ENCODE assay signal across 31 cellular contexts in genomic region chr5:67873935-67874334, GRCh38.
"Had no signal": no experiment of that assay in that cellular context is flagged by ENCODE, and none has a peak within 500 bp of the region (broad histone marks: within the 10 kb centered on the region; RNA-seq: fewer than 3 reads in every experiment).

No MANE protein-coding gene starts in this region.

- H3K27ac Mint-ChIP-seq: activated B cell treated with CpG ODN at 0.5 μM for 24 hours; activated CD8-positive, alpha-beta T cell treated with anti-CD3 and anti-CD28 coated beads for 36 hours; activated naive CD8-positive, alpha-beta T cell; activated T-helper 17 cell treated with anti-CD3 and anti-CD28 coated beads, Interleukin-2, amount 50 U/mL, for 72 hours; dendritic cell treated with granulocyte-macrophage colony-stimulating factor and Interleukin-4, amounts not matched to agents 40 ng/mL and 50 ng/mL, for 4 days; endodermal cell; T-helper 17 cell; T-helper 2 cell treated with Interferon-gamma antibody and Interleukin-4, amounts not matched to agents 5 μg/mL and 100 μg/mL, for 36 hours had no signal

- H3K4me3 Mint-ChIP-seq: activated B cell treated with CpG ODN at 0.5 μM for 24 hours; activated CD8-positive, alpha-beta T cell treated with anti-CD3 and anti-CD28 coated beads for 36 hours; activated naive CD8-positive, alpha-beta T cell; activated T-cell treated with anti-CD3 and anti-CD28 coated beads, Interleukin-2, amount 50 U/mL, for 4 hours; activated T-helper 17 cell treated with anti-CD3 and anti-CD28 coated beads, Interleukin-2, amount 50 U/mL, for 72 hours; central memory CD8-positive, alpha-beta T cell; dendritic cell treated with granulocyte-macrophage colony-stimulating factor and Interleukin-4, amounts not matched to agents 40 ng/mL and 50 ng/mL, for 4 days; endodermal cell; T-helper 17 cell; T-helper 2 cell treated with Interferon-gamma antibody and Interleukin-4, amounts not matched to agents 5 μg/mL and 100 μg/mL, for 36 hours had no signal

- H3K27ac ChIP-seq: brain microvascular endothelial cell, coronary artery, dorsolateral prefrontal cortex, esophagus muscularis mucosa, foreskin keratinocyte, gastrocnemius medialis, WERI-Rb-1 had no signal

- H3K9me3 Mint-ChIP-seq: activated B cell treated with CpG ODN at 0.5 μM for 24 hours; activated CD8-positive, alpha-beta T cell treated with anti-CD3 and anti-CD28 coated beads for 36 hours; activated T-cell treated with anti-CD3 and anti-CD28 coated beads, Interleukin-2, amount 50 U/mL, for 4 hours; activated T-helper 17 cell treated with anti-CD3 and anti-CD28 coated beads, Interleukin-2, amount 50 U/mL, for 72 hours; central memory CD8-positive, alpha-beta T cell; dendritic cell treated with granulocyte-macrophage colony-stimulating factor and Interleukin-4, amounts not matched to agents 40 ng/mL and 50 ng/mL, for 4 days; endodermal cell; T-helper 2 cell treated with Interferon-gamma antibody and Interleukin-4, amounts not matched to agents 5 μg/mL and 100 μg/mL, for 36 hours had no signal

- ATAC-seq: activated CD4-positive, CD25-positive, alpha-beta regulatory T cell treated with anti-CD3 and anti-CD28 coated beads, Interleukin-2, amount 50 U/mL, for 24 hours; activated CD8-positive, alpha-beta T cell treated with anti-CD3 and anti-CD28 coated beads for 36 hours; activated T-cell treated with anti-CD3 and anti-CD28 coated beads, Interleukin-2, amount 50 U/mL, for 4 hours; activated T-helper 17 cell treated with anti-CD3 and anti-CD28 coated beads, Interleukin-2, amount 50 U/mL, for 72 hours; foreskin keratinocyte; gastrocnemius medialis; T-helper 17 cell had no signal

- H3K27me3 ChIP-seq: brain microvascular endothelial cell, dorsolateral prefrontal cortex, esophagus muscularis mucosa, gastrocnemius medialis had no signal

- H3K27me3 Mint-ChIP-seq: central memory CD8-positive, alpha-beta T cell; dendritic cell treated with granulocyte-macrophage colony-stimulating factor and Interleukin-4, amounts not matched to agents 40 ng/mL and 50 ng/mL, for 4 days had no signal

- H3K36me3 ChIP-seq: brain microvascular endothelial cell, esophagus muscularis mucosa, gastrocnemius medialis, WERI-Rb-1 had no signal

- H3K4me3 ChIP-seq: coronary artery, dorsolateral prefrontal cortex, esophagus muscularis mucosa, gastrocnemius medialis had no signal

- DNase-seq: activated B cell treated with CpG ODN at 0.5 μM for 24 hours; activated CD4-positive, alpha-beta T cell treated with anti-CD3 and anti-CD28 coated beads for 48 hours; activated CD4-positive, alpha-beta T cell treated with anti-CD3 and anti-CD28 coated beads, Interleukin-2, amount 50 U/mL, for 1 hour; activated CD4-positive, alpha-beta T cell treated with anti-CD3 and anti-CD28 coated beads, Interleukin-2, amount 50 U/mL, for 48 hours; activated CD8-positive, alpha-beta memory T cell treated with anti-CD3 and anti-CD28 coated beads for 24 hours; activated CD8-positive, alpha-beta T cell treated with anti-CD3 and anti-CD28 coated beads for 36 hours; activated effector memory CD4-positive, alpha-beta T cell treated with Interleukin-2 at 50 U/mL for 16 hours; activated gamma-delta T cell treated with Interleukin-2 at 50 U/mL for 16 hours; activated naive CD4-positive, alpha-beta T cell treated with anti-CD3 and anti-CD28 coated beads, Interleukin-2, amount 50 U/mL, for 16 hours; activated naive CD4-positive, alpha-beta T cell treated with Interleukin-2 at 50 U/mL for 16 hours; activated T-cell treated with anti-CD3 and anti-CD28 coated beads, Interleukin-2, amount 50 U/mL, for 4 hours; amniotic stem cell; anterior cingulate cortex; brain microvascular endothelial cell; dorsolateral prefrontal cortex; effector memory CD4-positive, alpha-beta T cell; endodermal cell; foreskin keratinocyte; gastrocnemius medialis; T-helper 1 cell; T-helper 17 cell; T1000; WERI-Rb-1 had no signal

- H3K4me1 ChIP-seq: foreskin keratinocyte, gastrocnemius medialis had no signal

- H3K9me3 ChIP-seq: esophagus muscularis mucosa, gastrocnemius medialis had no signal

- H3K4me1 Mint-ChIP-seq: activated B cell treated with CpG ODN at 0.5 μM for 24 hours; activated T-helper 17 cell treated with anti-CD3 and anti-CD28 coated beads, Interleukin-2, amount 50 U/mL, for 72 hours; central memory CD8-positive, alpha-beta T cell; T-helper 17 cell had no signal

- H3K36me3 Mint-ChIP-seq: activated naive CD8-positive, alpha-beta T cell had no signal
